In the genomic region with DNA sequence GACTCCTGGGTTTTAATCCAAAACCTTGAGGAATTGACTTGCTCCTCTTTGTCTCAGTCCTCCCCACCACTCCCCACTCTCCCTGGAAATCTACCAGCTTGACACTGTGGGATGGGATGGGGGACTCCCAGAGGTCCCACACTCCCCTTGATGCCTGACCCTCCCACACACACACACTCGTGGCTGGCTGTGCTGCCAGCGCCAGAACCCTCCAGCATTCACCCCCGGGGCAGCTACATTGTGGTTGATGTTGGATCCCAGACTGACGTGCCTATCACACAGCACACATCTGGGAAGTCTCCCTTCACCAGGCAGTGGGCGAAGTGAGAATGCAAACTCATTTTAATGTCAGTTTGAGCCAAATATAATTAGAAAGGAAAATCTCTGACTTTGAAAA, we compare ENCODE assay signal across 10 cellular contexts. TPM values are rescaled to one million over a fixed set of nuclear protein-coding genes. Genes with fewer than 3 reads are reported as not detected.
DNase-seq lines count a peak whose midpoint lies in the region; ATAC-seq and TF ChIP-seq lines count a peak whose summit lies in the region.
"Had no signal": no experiment of that assay in that cellular context is flagged by ENCODE, and none has a peak within 500 bp of the region (broad histone marks: within the 10 kb centered on the region; RNA-seq: fewer than 3 reads in every experiment).

No MANE protein-coding gene starts in this region.

- no peak overlapping the region for H3K27ac Mint-ChIP-seq in effector memory CD8-positive, alpha-beta T cell

- DNase-seq in AG20443 (ENCODE audit: low spot score) (peak; percentile 53), SK-N-MC (ENCODE audit: low read depth, low spot score) (no peak), fibroblast of villous mesenchyme (ENCODE audit: low read depth) (peak; percentile 65), renal cortical epithelial cell (ENCODE audit: low read depth) (peak; percentile 49), NCI-H2029 treated with DMSO at 0.1 percent for 48 hours (lab: John Stamatoyannopoulos, UW) (no peak), T-helper 2 cell (no peak), posterior vena cava (ENCODE audit: low spot score) (no peak)
- no peak for DNase-seq in effector memory CD8-positive, alpha-beta T cell
- DNase-seq: activated CD4-positive, CD25-positive, alpha-beta regulatory T cell treated with anti-CD3 and anti-CD28 coated beads, Interleukin-2, amount 50 U/mL, for 72 hours; stimulated activated CD4-positive, alpha-beta T cell treated with anti-CD3 and anti-CD28 coated beads, Interleukin-2, amount 100 ng/mL, for 24 hours had no signal

- H3K9ac ChIP-seq in SK-N-MC (ENCODE audit: insufficient read length), result peak overlapping the region; percentile 35

- no peaks in the 10 kb centered on the region for H3K4me1 Mint-ChIP-seq in effector memory CD8-positive, alpha-beta T cell (ENCODE audit: low read depth in 2 of 2)

- H3K4me3 ChIP-seq in SK-N-MC (peak overlapping the region; percentile 67), fibroblast of villous mesenchyme (ENCODE audit: low read depth, low read length) (no peak overlapping the region)

- no peaks in the 10 kb centered on the region for H3K9me3 Mint-ChIP-seq in effector memory CD8-positive, alpha-beta T cell

- no peak overlapping the region for H3K4me3 Mint-ChIP-seq in effector memory CD8-positive, alpha-beta T cell

- intact Hi-C loops in posterior vena cava (cut with DNase I), result no loop called here

- no peaks in the 10 kb centered on the region for H3K9me3 ChIP-seq in SK-N-MC (ENCODE audit: low read depth, low read length)

- H3K27me3 Mint-ChIP-seq in effector memory CD8-positive, alpha-beta T cell, result peaks cover 42 to 78% of the 10 kb centered on the region in 2 donors

- peak overlapping the region; percentile 92 for H3K27ac ChIP-seq in SK-N-MC

- no peaks in the 10 kb centered on the region for H3K36me3 Mint-ChIP-seq in effector memory CD8-positive, alpha-beta T cell (ENCODE audit: insufficient read depth)

- TF ChIP-seq CTCF in fibroblast of villous mesenchyme (IDR thresholded peaks at IDR 0.05; ENCODE audit: insufficient read depth, low read depth, low read length), result no peak

- no peaks in the 10 kb centered on the region for H3K36me3 ChIP-seq in SK-N-MC (ENCODE audit: insufficient read depth, low read length)

- ATAC-seq in effector memory CD8-positive, alpha-beta T cell (replicated peaks), result no peak

RNA-seq across cellular contexts. Expression of gene KIRREL1, which starts 10.0 kb away (rescaled TPM):
- 120 TPM in 2 replicates for total RNA-seq in fibroblast of villous mesenchyme
- 161 and 297 TPM in 2 replicates for total RNA-seq in renal cortical epithelial cell
- total RNA-seq in posterior vena cava, result 10 to 100 TPM; 57.9 to 68.9 TPM

Comparison
In these comparisons a context has a peak if more than half of its experiments do, and no peak if none do; other contexts are left out.
1. DNase-seq: peak in AG20443 (single experiment), fibroblast of villous mesenchyme (single experiment) and renal cortical epithelial cell (single experiment); none in SK-N-MC (single experiment), NCI-H2029 treated with DMSO at 0.1 percent for 48 hours (single experiment), effector memory CD8-positive, alpha-beta T cell (0 of 3), T-helper 2 cell (0 of 5) and posterior vena cava (single experiment).